ENCODE assay signal across 1 cellular context in genomic region chr3:187748050-187748481, GRCh38.
TF ChIP-seq lines count a peak whose summit lies in the region.

No MANE protein-coding gene starts in this region.

TF ChIP-seq in HepG2, 621 proteins besides CTCF, POLR2A, EP300 and RAD21 (continued from another document and continues in another):
- TF ChIP-seq AHDC1 (CRISPR knock-in tag; IDR thresholded peaks at IDR 0.05; ENCODE audit: borderline replicate concordance): no peak
- no peak for TF ChIP-seq ZNF776 (CRISPR knock-in tag; IDR thresholded peaks at IDR 0.05)
- TF ChIP-seq ZNF224 (CRISPR knock-in tag; IDR thresholded peaks at IDR 0.05): no peak
- no peak; the same call in 1 of the 2 replicates for TF ChIP-seq CHD4 (IDR thresholded peaks at IDR 0.05; ENCODE audit: borderline replicate concordance, low read length)
- TF ChIP-seq CBX2 (IDR thresholded peaks at IDR 0.05; ENCODE audit: low read depth, low read length): no peak
- no peak for TF ChIP-seq CBX2 (CRISPR knock-in tag; IDR thresholded peaks at IDR 0.05; ENCODE audit: low read depth)
- no peak for TF ChIP-seq SNAPC2 (CRISPR knock-in tag; IDR thresholded peaks at IDR 0.05)
- no peak for TF ChIP-seq ATF5 (CRISPR knock-in tag; IDR thresholded peaks at IDR 0.05; ENCODE audit: low read depth)
- no peak for TF ChIP-seq MYC (CRISPR knock-in tag; IDR thresholded peaks at IDR 0.05; ENCODE audit: borderline replicate concordance)
- no peak for TF ChIP-seq TRAFD1 (CRISPR knock-in tag; IDR thresholded peaks at IDR 0.05; ENCODE audit: borderline replicate concordance)
- no peak for TF ChIP-seq ZNF513 (CRISPR knock-in tag; conservative IDR thresholded peaks at IDR 0.05)
- TF ChIP-seq BRD4 (CRISPR knock-in tag; IDR thresholded peaks at IDR 0.05): peak; percentile 42; the same call in 1 of the 2 replicates
- TF ChIP-seq MTF2 (CRISPR knock-in tag; IDR thresholded peaks at IDR 0.05; ENCODE audit: borderline replicate concordance): no peak
- TF ChIP-seq FOXM1 (CRISPR knock-in tag; IDR thresholded peaks at IDR 0.05): no peak
- TF ChIP-seq ZNF3 (CRISPR knock-in tag; IDR thresholded peaks at IDR 0.05): no peak
- TF ChIP-seq SIX4 (CRISPR knock-in tag; IDR thresholded peaks at IDR 0.05): no peak
- TF ChIP-seq TP53 (CRISPR knock-in tag; conservative IDR thresholded peaks at IDR 0.05): no peak
- TF ChIP-seq ZNF792 (CRISPR knock-in tag; IDR thresholded peaks at IDR 0.05): no peak
- TF ChIP-seq NCOA2 (CRISPR knock-in tag; IDR thresholded peaks at IDR 0.05): no peak
- no peak for TF ChIP-seq MBNL3 (CRISPR knock-in tag; conservative IDR thresholded peaks at IDR 0.05)
- TF ChIP-seq ZNF414 (CRISPR knock-in tag; IDR thresholded peaks at IDR 0.05): no peak
- TF ChIP-seq CEBPB (IDR thresholded peaks at IDR 0.05; ENCODE audit: borderline replicate concordance, low read depth, low read length): no peak
- no peak for TF ChIP-seq ZNF230 (CRISPR knock-in tag; IDR thresholded peaks at IDR 0.05)
- no peak for TF ChIP-seq KMT2B (CRISPR knock-in tag; IDR thresholded peaks at IDR 0.05)
- no peak for TF ChIP-seq AKAP8 (CRISPR knock-in tag; IDR thresholded peaks at IDR 0.05)
- TF ChIP-seq PHF5A (CRISPR knock-in tag; IDR thresholded peaks at IDR 0.05; ENCODE audit: low read depth, unreplicated experiment): no peak
- TF ChIP-seq HNF1B (CRISPR knock-in tag; IDR thresholded peaks at IDR 0.05): peak; percentile 55; the same call in 1 of the 2 replicates
- no peak for TF ChIP-seq ARHGAP35 (CRISPR knock-in tag; IDR thresholded peaks at IDR 0.05; ENCODE audit: borderline replicate concordance)
- no peak for TF ChIP-seq ZNF737 (CRISPR knock-in tag; IDR thresholded peaks at IDR 0.05; ENCODE audit: borderline replicate concordance)
- no peak for TF ChIP-seq ZNF572 (CRISPR knock-in tag; IDR thresholded peaks at IDR 0.05)
- TF ChIP-seq U2AF2 (IDR thresholded peaks at IDR 0.05; ENCODE audit: low read depth, low read length): no peak
- no peak for TF ChIP-seq STAT6 (CRISPR knock-in tag; IDR thresholded peaks at IDR 0.05; ENCODE audit: borderline replicate concordance)
- peak; percentile 58; the same call in 1 of the 2 replicates for TF ChIP-seq FOXJ3 (CRISPR knock-in tag; IDR thresholded peaks at IDR 0.05; ENCODE audit: borderline replicate concordance)
- TF ChIP-seq ZMYM2 (CRISPR knock-in tag; IDR thresholded peaks at IDR 0.05): no peak
- no peak for TF ChIP-seq ZNF775 (CRISPR knock-in tag; IDR thresholded peaks at IDR 0.05; ENCODE audit: borderline replicate concordance)
- TF ChIP-seq SAP130 (CRISPR knock-in tag; IDR thresholded peaks at IDR 0.05; ENCODE audit: low read depth): peak; percentile 70
- TF ChIP-seq ISX (CRISPR knock-in tag; conservative IDR thresholded peaks at IDR 0.05): no peak
- no peak for TF ChIP-seq ZBTB26 (CRISPR knock-in tag; IDR thresholded peaks at IDR 0.05; ENCODE audit: borderline replicate concordance)
- TF ChIP-seq KLF12 (CRISPR knock-in tag; IDR thresholded peaks at IDR 0.05; ENCODE audit: borderline replicate concordance): no peak
- TF ChIP-seq ZNF18 (CRISPR knock-in tag; IDR thresholded peaks at IDR 0.05; ENCODE audit: insufficient replicate concordance): no peak
- no peak for TF ChIP-seq ZXDC (CRISPR knock-in tag; IDR thresholded peaks at IDR 0.05)
- peak; percentile 26 for TF ChIP-seq SKI (IDR thresholded peaks at IDR 0.05; ENCODE audit: partially characterized antibody)
- TF ChIP-seq ZBTB3 (CRISPR knock-in tag; IDR thresholded peaks at IDR 0.05; ENCODE audit: borderline replicate concordance, low read depth): no peak
- TF ChIP-seq ZNF33B (CRISPR knock-in tag; IDR thresholded peaks at IDR 0.05): no peak
- TF ChIP-seq RARG (CRISPR knock-in tag; IDR thresholded peaks at IDR 0.05; ENCODE audit: low read depth): no peak
- no peak for TF ChIP-seq ZNF598 (CRISPR knock-in tag; IDR thresholded peaks at IDR 0.05; ENCODE audit: borderline replicate concordance)
